17 cellular contexts compared by ENCODE assay signal in the genomic region with DNA sequence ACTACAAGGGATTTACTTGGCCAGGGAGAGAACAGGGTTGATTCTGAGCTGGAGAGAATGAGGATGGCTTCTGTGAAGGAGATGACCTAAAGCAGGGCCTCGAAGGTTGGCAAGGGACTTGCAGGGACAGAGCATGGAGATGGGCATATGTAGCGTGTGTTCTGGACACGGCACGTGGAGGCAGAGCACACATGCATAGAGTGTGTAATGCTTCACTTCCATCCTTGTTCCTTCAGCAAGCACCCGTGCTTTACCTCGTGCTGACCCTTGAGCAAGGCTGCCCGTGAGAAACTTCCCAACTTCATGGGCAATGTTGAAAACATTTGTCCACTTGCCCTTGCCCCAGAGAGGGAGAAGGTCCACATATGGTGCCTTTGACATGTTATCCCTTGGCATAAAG. TPM values are rescaled to one million over a fixed set of nuclear protein-coding genes. Genes with fewer than 3 reads are reported as not detected.
DNase-seq lines count a peak whose midpoint lies in the region; ATAC-seq, FAIRE-seq and TF ChIP-seq lines count a peak whose summit lies in the region.
"Had no signal": no experiment of that assay in that cellular context is flagged by ENCODE, and none has a peak within 500 bp of the region (broad histone marks: within the 10 kb centered on the region; RNA-seq: fewer than 3 reads in every experiment).

No MANE protein-coding gene starts in this region.

- peaks cover 96% of the 10 kb centered on the region for H3K79me2 ChIP-seq in K562 (ENCODE audit: control insufficient read depth, insufficient read depth, low read length)

- H3K9me3 Mint-ChIP-seq in stimulated activated memory B cell treated with anti-CD40 and anti-IgM and Interleukin-4, amounts not matched to agents 10 μg/mL and 1 μg/mL and 100 μg/mL, for 72 hours: no peaks in the 10 kb centered on the region
- H3K9me3 Mint-ChIP-seq: CD4-positive, alpha-beta T cell had no signal

- peak overlapping the region; percentile 76 for H3K4me2 ChIP-seq in K562 (ENCODE audit: insufficient read depth, low read length)

- H3K9ac ChIP-seq in K562 (ENCODE audit: insufficient read depth in 1 of 2, low read depth in 2 of 2, low read length in 2 of 2): peak overlapping the region; percentile 48 to 84; a peak in 3 of 4 replicates

- in situ Hi-C loops in K562 (cut with MboI): no loop called here

- H3K27ac Mint-ChIP-seq in stimulated activated memory B cell treated with anti-CD40 and anti-IgM and Interleukin-4, amounts not matched to agents 10 μg/mL and 1 μg/mL and 100 μg/mL, for 72 hours: no peak overlapping the region
- H3K27ac Mint-ChIP-seq: B cell; CD4-positive, alpha-beta T cell had no signal

- H3K4me3 ChIP-seq in K562: no peak overlapping the region
- no peak overlapping the region for H3K4me3 ChIP-seq in right cardiac atrium (ENCODE audit: low read length)
- no peak overlapping the region for H3K4me3 ChIP-seq in psoas muscle

- H3K27me3 ChIP-seq in K562 (ENCODE audit: control insufficient read depth in 2 of 2, insufficient read depth in 2 of 2, low read length in 2 of 2): no peaks in the 10 kb centered on the region
- H3K27me3 ChIP-seq in right cardiac atrium (ENCODE audit: control insufficient read depth, insufficient read depth): no peaks in the 10 kb centered on the region
- H3K27me3 ChIP-seq in psoas muscle (ENCODE audit: insufficient read depth in 3 of 3, low read length in 2 of 3): no peaks in the 10 kb centered on the region

- no peaks in the 10 kb centered on the region for H4K20me1 ChIP-seq in K562 (replicated peaks; ENCODE audit: control insufficient read depth, insufficient read depth, low read length)

- TF ChIP-seq EP300 in K562 (IDR thresholded peaks at IDR 0.05; ENCODE audit: low read length): no peak

- DNase-seq in OCI-M1 (lab: John Stamatoyannopoulos, UW) (peak; percentile 40), K562 (ENCODE audit: extremely low read depth in 1 of 4, low spot score in 3 of 4) (peak in 1 of 4 experiments; percentile 18), right cardiac atrium (no peak), psoas muscle (no peak), SK-N-DZ (ENCODE audit: low spot score) (no peak)
- no peak for DNase-seq in NK-92 treated with Interleukin-12 subunit alpha and Interleukin-12 subunit beta, amount 100 ng/mL, for 24 hours (lab: John Stamatoyannopoulos, UW)
- DNase-seq: CD4-positive, alpha-beta T cell; EL; H7; NCI-H187; NCI-H526 treated with DMSO at 0.1 percent for 48 hours; RPMI8226 had no signal

- ATAC-seq in K562: peak; percentile 67
- ATAC-seq in right cardiac atrium: peak; percentile 31 to 41
- peak; percentile 36 to 48 (median 38) for ATAC-seq in psoas muscle
- ATAC-seq in HG02981 (IDR thresholded peaks at IDR 0.05; ENCODE audit: unreplicated experiment): no peak
- ATAC-seq in stimulated activated memory B cell treated with anti-CD40 and anti-IgM and Interleukin-4, amounts not matched to agents 10 μg/mL and 1 μg/mL and 100 μg/mL, for 72 hours: no peak

- no peaks in the 10 kb centered on the region for H3K9me1 ChIP-seq in K562 (ENCODE audit: control insufficient read depth, insufficient read depth, low read length)

- 41% methylated on average over 7 of the region's 7 CpGs for WGBS in K562 (ENCODE audit: insufficient coverage, low coverage, missing lambda C conversion rate)
- 86% methylated on average over 7 of the region's 7 CpGs for WGBS in right cardiac atrium
- WGBS in psoas muscle, 3 donors: 79 to 91% (median 81%) methylated on average over 7 of the region's 7 CpGs

- peaks cover 24% of the 10 kb centered on the region for H3K27me3 Mint-ChIP-seq in stimulated activated memory B cell treated with anti-CD40 and anti-IgM and Interleukin-4, amounts not matched to agents 10 μg/mL and 1 μg/mL and 100 μg/mL, for 72 hours
- H3K27me3 Mint-ChIP-seq: CD4-positive, alpha-beta T cell had no signal

- TF ChIP-seq POLR2A in K562 (conservative IDR thresholded peaks at IDR 0.05): no peak

- H2AFZ ChIP-seq in K562 (ENCODE audit: low read depth, low read length): peak overlapping the region; percentile 62

- no peaks in the 10 kb centered on the region for H3K9me3 ChIP-seq in K562 (replicated peaks; ENCODE audit: control insufficient read depth, insufficient read depth, low read depth, low read length)
- H3K9me3 ChIP-seq in right cardiac atrium (ENCODE audit: control insufficient read depth, low read length): no peaks in the 10 kb centered on the region
- no peaks in the 10 kb centered on the region for H3K9me3 ChIP-seq in psoas muscle

- H3K27ac ChIP-seq in K562 (ENCODE audit: extremely low read depth, low read depth, low read length) (peak overlapping the region; percentile 63), right cardiac atrium (ENCODE audit: low read length) (peak overlapping the region; percentile 71), psoas muscle (peak overlapping the region; percentile 64)
- H3K27ac ChIP-seq: HL-60 had no signal

- no peak for FAIRE-seq in K562 (lab: Jason Lieb, UNC)
- FAIRE-seq: HTR-8/SVneo had no signal

- no peak for TF ChIP-seq CTCF in K562 (IDR thresholded peaks at IDR 0.05 in 2 of 3, conservative IDR thresholded peaks at IDR 0.05 in 1 of 3; ENCODE audit: insufficient read depth in 2 of 3, low read depth in 1 of 3, low read length in 3 of 3)
- TF ChIP-seq CTCF in psoas muscle (IDR thresholded peaks at IDR 0.05): no peak

- H3K36me3 ChIP-seq in K562 (ENCODE audit: control insufficient read depth, insufficient read depth, low read length): peaks cover 10% of the 10 kb centered on the region; the same call in 2 of the 3 replicates
- H3K36me3 ChIP-seq in psoas muscle (ENCODE audit: insufficient read depth in 1 of 2, low read depth in 1 of 2): no peaks in the 10 kb centered on the region

- H3K4me1 Mint-ChIP-seq in stimulated activated memory B cell treated with anti-CD40 and anti-IgM and Interleukin-4, amounts not matched to agents 10 μg/mL and 1 μg/mL and 100 μg/mL, for 72 hours: no peaks in the 10 kb centered on the region
- H3K4me1 Mint-ChIP-seq: B cell had no signal

- intact Hi-C loops in K562 (cut with micrococcal nuclease) (no loop called here), right cardiac atrium (cut with DNase I) (no loop called here), psoas muscle (cut with DNase I) (no loop called here)

- H3K36me3 Mint-ChIP-seq in stimulated activated memory B cell treated with anti-CD40 and anti-IgM and Interleukin-4, amounts not matched to agents 10 μg/mL and 1 μg/mL and 100 μg/mL, for 72 hours: no peaks in the 10 kb centered on the region

- no TSS peak for BruUV-seq in K562 (replicated peaks; lab: Mats Ljungman, UMichigan)

- POLR2A ChIA-PET in K562 (lab: Yijun Ruan, JAX): interaction anchor here (0.6 to 2.0 kb wide), 8 partner anchors 9 to 26 kb away, joined by 3 to 7 read pairs (median 4); no protein-coding TSS in a partner anchor

- TF ChIP-seq RAD21 in K562 (CRISPR knock-in tag; conservative IDR thresholded peaks at IDR 0.05 in 1 of 2, IDR thresholded peaks at IDR 0.05 in 1 of 2): no peak

- no peak overlapping the region for H3K4me3 Mint-ChIP-seq in stimulated activated memory B cell treated with anti-CD40 and anti-IgM and Interleukin-4, amounts not matched to agents 10 μg/mL and 1 μg/mL and 100 μg/mL, for 72 hours
- H3K4me3 Mint-ChIP-seq: B cell; CD4-positive, alpha-beta T cell had no signal

- H3K4me1 ChIP-seq in K562 (replicated peaks in 1 of 2; ENCODE audit: control insufficient read depth in 2 of 2, insufficient read depth in 2 of 2, low read length in 2 of 2): peaks cover 10 to 27% of the 10 kb centered on the region in 2 experiments
- peaks cover 8% of the 10 kb centered on the region for H3K4me1 ChIP-seq in right cardiac atrium (ENCODE audit: control insufficient read depth, insufficient read depth, low read length)
- H3K4me1 ChIP-seq in psoas muscle: peaks cover 64% of the 10 kb centered on the region

- CTCF ChIA-PET in K562 (lab: Yijun Ruan, JAX; ENCODE audit: low intra/inter-chr PET ratio): no interaction called here

TF ChIP-seq in K562, 482 proteins besides CTCF, POLR2A, EP300 and RAD21 (continues in another document):
- TF ChIP-seq POLR3A (IDR thresholded peaks at IDR 0.05; ENCODE audit: borderline replicate concordance, extremely low read depth, insufficient read depth, insufficient read length): no peak

RNA-seq across cellular contexts. Expression of gene NFIA, which starts 33.1 kb away (rescaled TPM):
- 64.5 and 151 TPM in 2 replicates for total RNA-seq in K562 (2011; cell fraction: chromatin; rRNA removed; ENCODE audit: low replicate concordance)
- total RNA-seq in K562 (2011; cell fraction: nucleolus; rRNA removed): 18.0 and 29.1 TPM in 2 replicates
- 50.7 and 73.9 TPM in 2 replicates for total RNA-seq in K562 (2011; cell fraction: nucleoplasm; rRNA removed)
- total RNA-seq in K562 (2014; rRNA removed) (6.5 and 9.5 TPM in 2 replicates), K562 (2014; rRNA removed; fragmentation: Illumina TruSeq; extraction: Trizol) (20.3 and 22.6 TPM in 2 replicates), K562 (2015; rRNA removed; fragmentation: Illumina TruSeq; extraction: Trizol) (16.1 and 16.2 TPM in 2 replicates), K562 (2021) (24.2 and 24.9 TPM in 2 replicates), right cardiac atrium (100 to 1,000 TPM; 108 to 127 (median 113) TPM), psoas muscle (10 to 100 TPM; 30.6 to 42.7 (median 42.3) TPM)
- polyA plus RNA-seq in K562 (2011; rRNA removed) (9.8 and 11.5 TPM in 2 replicates), K562 (2014; fragmentation: Illumina TruSeq; extraction: Trizol) (8.5 and 9.1 TPM in 2 replicates), K562 (2014; fragmentation: Nextera tagmentation; extraction: Ambion mirVana) (10 to 100 TPM in 1 of 2 experiments, 1 to 10 TPM in 1; 5.3 to 10.1 TPM), K562 (2014; rRNA removed) (7.0 and 8.6 TPM in 2 replicates), right cardiac atrium (15.9 TPM), psoas muscle (10 to 100 TPM in 1 of 3 donors, 1 to 10 TPM in 2; 4.0 to 11.7 (median 4.2) TPM)
- polyA plus RNA-seq in K562 (2011; cell fraction: cytosol; rRNA removed): 12.0 and 15.8 TPM in 2 replicates
- 17.4 and 18.8 TPM in 2 replicates for polyA plus RNA-seq in K562 (2011; cell fraction: nucleus; rRNA removed)
- polyA plus RNA-seq in K562 (2012): 3.9 and 4.2 TPM in 2 replicates
- polyA minus RNA-seq in K562 (2011; rRNA and poly(A)+ RNA removed): 37.6 and 46.6 TPM in 2 replicates
- 14.5 and 18.2 TPM in 2 replicates for polyA minus RNA-seq in K562 (2011; cell fraction: cytosol; rRNA and poly(A)+ RNA removed)
- 45.4 and 75.9 TPM in 2 replicates for polyA minus RNA-seq in K562 (2011; cell fraction: nucleus; rRNA and poly(A)+ RNA removed)
- polyA plus RNA-seq in SK-N-DZ (2014; cell fraction: cytosol; rRNA removed): 0.93 and 1.3 TPM in 2 replicates
- polyA plus RNA-seq in SK-N-DZ (2014; cell fraction: nucleus; rRNA removed): 0.22 and 0.55 TPM in 2 replicates

Comparison
In these comparisons a context has a peak if more than half of its experiments do, and no peak if none do; other contexts are left out.
1. ATAC-seq: peak in K562 (single experiment), right cardiac atrium (2 of 2) and psoas muscle (4 of 4); none in HG02981 (single experiment) and stimulated activated memory B cell treated with anti-CD40 and anti-IgM and Interleukin-4, amounts not matched to agents 10 μg/mL and 1 μg/mL and 100 μg/mL, for 72 hours (single experiment).
2. Peak in every context shown above with its lines, with median percentiles within 50 percentile points of each other: H3K27ac ChIP-seq.